Comparison of ENCODE assay signal across 2 cellular contexts in the genomic region with DNA sequence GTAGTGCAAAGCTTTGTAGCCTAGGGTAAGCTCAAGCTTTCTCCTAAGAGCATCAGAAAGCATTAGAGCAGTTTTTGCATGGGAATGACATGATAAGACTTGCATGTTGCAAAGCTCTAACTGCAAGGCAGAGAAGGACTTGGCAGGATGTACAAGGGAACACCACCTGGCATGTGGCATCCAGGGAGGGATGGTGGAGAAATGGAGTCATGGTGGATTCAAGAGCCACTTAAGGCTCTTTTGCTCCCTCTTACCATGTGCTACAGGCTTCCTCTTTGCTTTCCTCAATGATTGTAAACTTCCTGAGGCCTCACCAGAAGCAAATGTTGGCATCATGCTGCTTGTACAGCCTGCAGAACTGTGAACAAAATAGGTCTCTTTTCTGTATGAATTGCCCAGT.
TF ChIP-seq lines count a peak whose summit lies in the region.

No MANE protein-coding gene starts in this region.

TF ChIP-seq in GM23338, 12 proteins besides CTCF, POLR2A, EP300 and RAD21:
- TF ChIP-seq, protein P1, sequence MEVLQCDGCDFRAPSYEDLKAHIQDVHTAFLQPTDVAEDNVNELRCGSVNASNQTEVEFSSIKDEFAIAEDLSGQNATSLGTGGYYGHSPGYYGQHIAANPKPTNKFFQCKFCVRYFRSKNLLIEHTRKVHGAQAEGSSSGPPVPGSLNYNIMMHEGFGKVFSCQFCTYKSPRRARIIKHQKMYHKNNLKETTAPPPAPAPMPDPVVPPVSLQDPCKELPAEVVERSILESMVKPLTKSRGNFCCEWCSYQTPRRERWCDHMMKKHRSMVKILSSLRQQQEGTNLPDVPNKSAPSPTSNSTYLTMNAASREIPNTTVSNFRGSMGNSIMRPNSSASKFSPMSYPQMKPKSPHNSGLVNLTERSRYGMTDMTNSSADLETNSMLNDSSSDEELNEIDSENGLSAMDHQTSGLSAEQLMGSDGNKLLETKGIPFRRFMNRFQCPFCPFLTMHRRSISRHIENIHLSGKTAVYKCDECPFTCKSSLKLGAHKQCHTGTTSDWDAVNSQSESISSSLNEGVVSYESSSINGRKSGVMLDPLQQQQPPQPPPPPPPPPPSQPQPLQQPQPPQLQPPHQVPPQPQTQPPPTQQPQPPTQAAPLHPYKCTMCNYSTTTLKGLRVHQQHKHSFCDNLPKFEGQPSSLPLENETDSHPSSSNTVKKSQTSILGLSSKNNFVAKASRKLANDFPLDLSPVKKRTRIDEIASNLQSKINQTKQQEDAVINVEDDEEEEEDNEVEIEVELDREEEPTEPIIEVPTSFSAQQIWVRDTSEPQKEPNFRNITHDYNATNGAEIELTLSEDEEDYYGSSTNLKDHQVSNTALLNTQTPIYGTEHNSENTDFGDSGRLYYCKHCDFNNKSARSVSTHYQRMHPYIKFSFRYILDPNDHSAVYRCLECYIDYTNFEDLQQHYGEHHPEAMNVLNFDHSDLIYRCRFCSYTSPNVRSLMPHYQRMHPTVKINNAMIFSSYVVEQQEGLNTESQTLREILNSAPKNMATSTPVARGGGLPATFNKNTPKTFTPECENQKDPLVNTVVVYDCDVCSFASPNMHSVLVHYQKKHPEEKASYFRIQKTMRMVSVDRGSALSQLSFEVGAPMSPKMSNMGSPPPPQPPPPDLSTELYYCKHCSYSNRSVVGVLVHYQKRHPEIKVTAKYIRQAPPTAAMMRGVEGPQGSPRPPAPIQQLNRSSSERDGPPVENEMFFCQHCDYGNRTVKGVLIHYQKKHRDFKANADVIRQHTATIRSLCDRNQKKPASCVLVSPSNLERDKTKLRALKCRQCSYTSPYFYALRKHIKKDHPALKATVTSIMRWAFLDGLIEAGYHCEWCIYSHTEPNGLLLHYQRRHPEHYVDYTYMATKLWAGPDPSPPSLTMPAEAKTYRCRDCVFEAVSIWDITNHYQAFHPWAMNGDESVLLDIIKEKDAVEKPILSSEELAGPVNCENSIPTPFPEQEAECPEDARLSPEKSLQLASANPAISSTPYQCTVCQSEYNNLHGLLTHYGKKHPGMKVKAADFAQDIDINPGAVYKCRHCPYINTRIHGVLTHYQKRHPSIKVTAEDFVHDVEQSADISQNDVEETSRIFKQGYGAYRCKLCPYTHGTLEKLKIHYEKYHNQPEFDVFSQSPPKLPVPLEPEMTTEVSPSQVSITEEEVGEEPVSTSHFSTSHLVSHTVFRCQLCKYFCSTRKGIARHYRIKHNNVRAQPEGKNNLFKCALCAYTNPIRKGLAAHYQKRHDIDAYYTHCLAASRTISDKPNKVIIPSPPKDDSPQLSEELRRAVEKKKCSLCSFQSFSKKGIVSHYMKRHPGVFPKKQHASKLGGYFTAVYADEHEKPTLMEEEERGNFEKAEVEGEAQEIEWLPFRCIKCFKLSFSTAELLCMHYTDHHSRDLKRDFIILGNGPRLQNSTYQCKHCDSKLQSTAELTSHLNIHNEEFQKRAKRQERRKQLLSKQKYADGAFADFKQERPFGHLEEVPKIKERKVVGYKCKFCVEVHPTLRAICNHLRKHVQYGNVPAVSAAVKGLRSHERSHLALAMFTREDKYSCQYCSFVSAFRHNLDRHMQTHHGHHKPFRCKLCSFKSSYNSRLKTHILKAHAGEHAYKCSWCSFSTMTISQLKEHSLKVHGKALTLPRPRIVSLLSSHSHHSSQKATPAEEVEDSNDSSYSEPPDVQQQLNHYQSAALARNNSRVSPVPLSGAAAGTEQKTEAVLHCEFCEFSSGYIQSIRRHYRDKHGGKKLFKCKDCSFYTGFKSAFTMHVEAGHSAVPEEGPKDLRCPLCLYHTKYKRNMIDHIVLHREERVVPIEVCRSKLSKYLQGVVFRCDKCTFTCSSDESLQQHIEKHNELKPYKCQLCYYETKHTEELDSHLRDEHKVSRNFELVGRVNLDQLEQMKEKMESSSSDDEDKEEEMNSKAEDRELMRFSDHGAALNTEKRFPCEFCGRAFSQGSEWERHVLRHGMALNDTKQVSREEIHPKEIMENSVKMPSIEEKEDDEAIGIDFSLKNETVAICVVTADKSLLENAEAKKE (CRISPR knock-in tag; IDR thresholded peaks at IDR 0.05) = no peak
- TF ChIP-seq, protein P2, sequence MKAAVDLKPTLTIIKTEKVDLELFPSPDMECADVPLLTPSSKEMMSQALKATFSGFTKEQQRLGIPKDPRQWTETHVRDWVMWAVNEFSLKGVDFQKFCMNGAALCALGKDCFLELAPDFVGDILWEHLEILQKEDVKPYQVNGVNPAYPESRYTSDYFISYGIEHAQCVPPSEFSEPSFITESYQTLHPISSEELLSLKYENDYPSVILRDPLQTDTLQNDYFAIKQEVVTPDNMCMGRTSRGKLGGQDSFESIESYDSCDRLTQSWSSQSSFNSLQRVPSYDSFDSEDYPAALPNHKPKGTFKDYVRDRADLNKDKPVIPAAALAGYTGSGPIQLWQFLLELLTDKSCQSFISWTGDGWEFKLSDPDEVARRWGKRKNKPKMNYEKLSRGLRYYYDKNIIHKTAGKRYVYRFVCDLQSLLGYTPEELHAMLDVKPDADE (IDR thresholded peaks at IDR 0.05) = no peak
- no peak for TF ChIP-seq ZNF114 (CRISPR knock-in tag; IDR thresholded peaks at IDR 0.05)
- no peak for TF ChIP-seq ZNF331 (CRISPR knock-in tag; IDR thresholded peaks at IDR 0.05; ENCODE audit: low read depth)
- TF ChIP-seq EZH2 (IDR thresholded peaks at IDR 0.05; ENCODE audit: low read depth, unreplicated experiment) = no peak
- no peak for TF ChIP-seq NANOG (IDR thresholded peaks at IDR 0.05; ENCODE audit: borderline replicate concordance)
- no peak for TF ChIP-seq POLR2AphosphoS5 (IDR thresholded peaks at IDR 0.05; ENCODE audit: low read depth)
- no peak for TF ChIP-seq EZH2phosphoT487 (IDR thresholded peaks at IDR 0.05; ENCODE audit: unreplicated experiment)
- no peak for TF ChIP-seq CREB1 (CRISPR knock-in tag; IDR thresholded peaks at IDR 0.05; ENCODE audit: low read depth)
TF ChIP-seq in GM23338: peak in this region for 0.

TF ChIP-seq in H1, 55 proteins besides CTCF, POLR2A, EP300 and RAD21 (continued from another document):
- no peak for TF ChIP-seq NRF1 (IDR thresholded peaks at IDR 0.05; ENCODE audit: low read depth, low read length)
- no peak for TF ChIP-seq SUZ12 (IDR thresholded peaks at IDR 0.05; ENCODE audit: low read length)
- TF ChIP-seq HDAC2 (IDR thresholded peaks at IDR 0.05; ENCODE audit: borderline replicate concordance in 1 of 2, low read depth in 2 of 2, low read length in 2 of 2) = no peak
- TF ChIP-seq CTBP2 (IDR thresholded peaks at IDR 0.05; ENCODE audit: borderline replicate concordance, insufficient read depth, insufficient read length, low read length) = no peak
- no peak for TF ChIP-seq SP1 (IDR thresholded peaks at IDR 0.05; ENCODE audit: low read depth, low read length)
- no peak for TF ChIP-seq KDM5A (IDR thresholded peaks at IDR 0.05; ENCODE audit: low read length)
- no peak for TF ChIP-seq CEBPB (IDR thresholded peaks at IDR 0.05; ENCODE audit: low read depth, low read length)
- no peak for TF ChIP-seq MAFK (IDR thresholded peaks at IDR 0.05; ENCODE audit: low read depth, low read length)
- no peak for TF ChIP-seq JUN (IDR thresholded peaks at IDR 0.05; ENCODE audit: low read depth, low read length)
- TF ChIP-seq, protein P3, sequence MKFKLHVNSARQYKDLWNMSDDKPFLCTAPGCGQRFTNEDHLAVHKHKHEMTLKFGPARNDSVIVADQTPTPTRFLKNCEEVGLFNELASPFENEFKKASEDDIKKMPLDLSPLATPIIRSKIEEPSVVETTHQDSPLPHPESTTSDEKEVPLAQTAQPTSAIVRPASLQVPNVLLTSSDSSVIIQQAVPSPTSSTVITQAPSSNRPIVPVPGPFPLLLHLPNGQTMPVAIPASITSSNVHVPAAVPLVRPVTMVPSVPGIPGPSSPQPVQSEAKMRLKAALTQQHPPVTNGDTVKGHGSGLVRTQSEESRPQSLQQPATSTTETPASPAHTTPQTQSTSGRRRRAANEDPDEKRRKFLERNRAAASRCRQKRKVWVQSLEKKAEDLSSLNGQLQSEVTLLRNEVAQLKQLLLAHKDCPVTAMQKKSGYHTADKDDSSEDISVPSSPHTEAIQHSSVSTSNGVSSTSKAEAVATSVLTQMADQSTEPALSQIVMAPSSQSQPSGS (IDR thresholded peaks at IDR 0.05; ENCODE audit: low read length) = no peak
- TF ChIP-seq KDM4A (IDR thresholded peaks at IDR 0.05; ENCODE audit: low read depth, low read length, severe bottlenecking) = no peak
- TF ChIP-seq GTF2F1 (IDR thresholded peaks at IDR 0.05; ENCODE audit: borderline replicate concordance, low read depth, low read length) = no peak
- no peak for TF ChIP-seq CBX5 (IDR thresholded peaks at IDR 0.05; ENCODE audit: low read depth, low read length)
